ENCODE assay signal across 37 cellular contexts in genomic region chr13:51333421-51333820, GRCh38. TPM values are rescaled to one million over a fixed set of nuclear protein-coding genes. Genes with fewer than 3 reads are reported as not detected.
"Had no signal": no experiment of that assay in that cellular context is flagged by ENCODE, and none has a peak within 500 bp of the region (broad histone marks: within the 10 kb centered on the region; RNA-seq: fewer than 3 reads in every experiment).

No MANE protein-coding gene starts in this region.

- ATAC-seq: activated naive CD4-positive, alpha-beta T cell treated with anti-CD3 and anti-CD28 coated beads, Interleukin-2, amount 50 U/mL, for 72 hours; activated naive CD8-positive, alpha-beta T cell treated with anti-CD3 and anti-CD28 coated beads, Interleukin-2, amount 50 U/mL, for 24 hours; activated T-cell treated with anti-CD3 and anti-CD28 coated beads, Interleukin-2, amount 50 U/mL, for 4 hours; activated T-cell treated with anti-CD3 and anti-CD28 coated beads, Interleukin-2, amount 50 U/mL, for 72 hours; activated T-helper 17 cell treated with anti-CD3 and anti-CD28 coated beads, Interleukin-2, amount 50 U/mL, for 72 hours; body of pancreas had no signal

- H3K27ac ChIP-seq: adrenal gland, ascending aorta, body of pancreas, brain microvascular endothelial cell, breast epithelium, cardiac muscle cell had no signal

- DNase-seq: activated effector memory CD4-positive, alpha-beta T cell treated with anti-CD3 and anti-CD28 coated beads, Interleukin-2, amount 50 U/mL, for 16 hours; activated effector memory CD4-positive, alpha-beta T cell treated with Interleukin-2 at 50 U/mL for 16 hours; activated gamma-delta T cell; activated gamma-delta T cell treated with Interleukin-2 at 50 U/mL for 16 hours; activated naive CD4-positive, alpha-beta T cell; activated naive CD4-positive, alpha-beta T cell treated with anti-CD3 and anti-CD28 coated beads for 36 hours; activated naive CD4-positive, alpha-beta T cell treated with anti-CD3 and anti-CD28 coated beads, Interleukin-2, amount 10 ng/mL, durations not matched to agents 7 days and 5 days; activated naive CD4-positive, alpha-beta T cell treated with anti-CD3 and anti-CD28 coated beads, Interleukin-2, amount 50 U/mL, for 16 hours; activated naive CD4-positive, alpha-beta T cell treated with Interleukin-2 at 50 U/mL for 16 hours; activated naive CD8-positive, alpha-beta T cell treated with anti-CD3 and anti-CD28 coated beads for 36 hours; activated naive CD8-positive, alpha-beta T cell treated with anti-CD3 and anti-CD28 coated beads, Interleukin-2, amount 10 ng/mL, durations not matched to agents 7 days and 5 days; activated naive CD8-positive, alpha-beta T cell treated with anti-CD3 and anti-CD28 coated beads, Interleukin-2, amount 50 U/mL, for 24 hours; activated T-cell treated with anti-CD3 and anti-CD28 coated beads, Interleukin-2, amount 50 U/mL, for 24 hours; activated T-cell treated with anti-CD3 and anti-CD28 coated beads, Interleukin-2, amount 50 U/mL, for 4 hours; activated T-cell treated with anti-CD3 and anti-CD28 coated beads, Interleukin-2, amount 50 U/mL, for 48 hours; activated T-cell treated with anti-CD3 and anti-CD28 coated beads, Interleukin-2, amount 50 U/mL, for 72 hours; adrenal gland; amniotic stem cell; amygdala; anterior cingulate cortex; aorta; body of pancreas; brain microvascular endothelial cell; caudate nucleus; central memory CD4-positive, alpha-beta T cell; cerebellar nuclear complex had no signal

RNA-seq across cellular contexts. Expression of gene SERPINE3, which starts 6.1 kb away (rescaled TPM):
- total RNA-seq: activated naive CD4-positive, alpha-beta T cell treated with anti-CD3 and anti-CD28 coated beads for 36 hours; activated naive CD4-positive, alpha-beta T cell treated with anti-CD3 and anti-CD28 coated beads, Interleukin-2, amount 50 U/mL, for 72 hours; activated naive CD8-positive, alpha-beta T cell treated with anti-CD3 and anti-CD28 coated beads for 36 hours; activated naive CD8-positive, alpha-beta T cell treated with anti-CD3 and anti-CD28 coated beads, Interleukin-2, amount 10 ng/mL, durations not matched to agents 7 days and 5 days; activated T-cell treated with anti-CD3 and anti-CD28 coated beads, Interleukin-2, amount 50 U/mL, for 4 hours; activated T-cell treated with anti-CD3 and anti-CD28 coated beads, Interleukin-2, amount 50 U/mL, for 72 hours; activated T-helper 1 cell treated with anti-CD3 and anti-CD28 coated beads, Interleukin-12 subunit alpha, Interleukin-12 subunit beta, Interleukin-2, Interleukin-4 antibody, amounts not matched to agents 30 ng/mL and 10 ng/mL and 1 ng/mL, durations not matched to agents 14 hours and 24 hours and 36 hours; activated T-helper 17 cell treated with anti-CD3 and anti-CD28 coated beads, Interleukin-2, amount 50 U/mL, for 72 hours; activated T-helper 2 cell treated with anti-CD3 and anti-CD28 coated beads, Interferon-gamma antibody, Interleukin-2, Interleukin-4, amounts not matched to agents 10 μg/mL and 5 μg/mL and 100 μg/mL, durations not matched to agents 14 hours and 24 hours and 36 hours; adrenal gland; aorta; ascending aorta; astrocyte; body of pancreas; bronchial epithelial cell; cardiac septum; chondrocyte had no signal
- polyA plus RNA-seq: aorta had no signal
